In genomic region chr10:24467605-24468004, GRCh38 we compare ENCODE assay signal across 1 cellular context.
TF ChIP-seq lines count a peak whose summit lies in the region.

No MANE protein-coding gene starts in this region.

TF ChIP-seq in H1, 55 proteins besides CTCF, POLR2A, EP300 and RAD21 (continued from another document):
- no peak for TF ChIP-seq ATF2 (IDR thresholded peaks at IDR 0.05; ENCODE audit: low read length)
- no peak for TF ChIP-seq TBP (IDR thresholded peaks at IDR 0.05; ENCODE audit: low read depth, low read length)
- TF ChIP-seq SIN3A (conservative IDR thresholded peaks at IDR 0.05 in 1 of 2, IDR thresholded peaks at IDR 0.05 in 1 of 2; ENCODE audit: low read depth in 1 of 2, low read length in 2 of 2): no peak
- no peak for TF ChIP-seq JUN (IDR thresholded peaks at IDR 0.05; ENCODE audit: low read depth, low read length)
- no peak for TF ChIP-seq FOSL1 (IDR thresholded peaks at IDR 0.05; ENCODE audit: insufficient read depth, low read depth, low read length)
- TF ChIP-seq JUND (IDR thresholded peaks at IDR 0.05; ENCODE audit: low read length): no peak
- TF ChIP-seq EZH2 (IDR thresholded peaks at IDR 0.05; ENCODE audit: low read depth, low read length, severe bottlenecking): no peak
- no peak for TF ChIP-seq SRF (IDR thresholded peaks at IDR 0.05; ENCODE audit: low read depth, low read length)
- TF ChIP-seq BCL11A (IDR thresholded peaks at IDR 0.05; ENCODE audit: low read depth in 2 of 2, low read length in 2 of 2): no peak
- TF ChIP-seq YY1 (IDR thresholded peaks at IDR 0.05; ENCODE audit: low read depth, low read length): no peak
- TF ChIP-seq ATF3 (IDR thresholded peaks at IDR 0.05; ENCODE audit: insufficient read depth, low read depth, low read length): no peak
- TF ChIP-seq RFX5 (IDR thresholded peaks at IDR 0.05; ENCODE audit: borderline replicate concordance, low read depth, low read length): no peak
